In the genomic region with DNA sequence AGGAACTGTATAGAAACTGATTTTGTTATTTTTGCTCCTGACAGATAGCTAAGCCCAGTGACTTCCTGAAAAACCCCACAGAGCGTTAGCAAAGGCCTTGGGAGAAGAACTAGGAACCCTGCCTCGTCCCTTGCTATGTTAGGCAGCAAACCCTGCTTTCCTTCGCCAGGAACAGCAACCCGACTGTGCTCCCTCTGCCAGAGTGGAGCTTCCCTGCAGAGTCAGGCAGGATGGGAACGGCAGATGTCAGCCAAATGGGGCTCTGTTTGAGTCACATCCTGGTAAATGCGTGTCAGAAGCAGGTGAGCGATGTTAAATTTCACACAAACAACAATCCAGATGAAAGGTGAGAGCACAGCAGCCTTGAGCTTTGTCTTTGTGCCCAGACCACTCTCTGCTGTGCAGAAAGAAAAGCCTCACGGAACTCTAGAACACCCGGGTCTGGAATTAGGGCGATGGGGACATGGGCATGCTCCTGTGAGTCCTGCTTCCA, we compare ENCODE assay signal across 7 cellular contexts.
DNase-seq lines count a peak whose midpoint lies in the region; ATAC-seq and TF ChIP-seq lines count a peak whose summit lies in the region.

No MANE protein-coding gene starts in this region.

- no peaks in the 10 kb centered on the region for H3K4me1 ChIP-seq in GM23338 (ENCODE audit: insufficient read depth)

- peaks cover 5% of the 10 kb centered on the region; the same call in 2 of the 3 replicates for H3K4me1 Mint-ChIP-seq in GM23338

- no peak overlapping the region for H3K4me3 Mint-ChIP-seq in GM23338

- no peaks in the 10 kb centered on the region for H3F3A ChIP-seq in GM23338 (replicated peaks; ENCODE audit: low read depth)

- H4K20me1 ChIP-seq in GM23338 (replicated peaks; ENCODE audit: insufficient read depth), result no peaks in the 10 kb centered on the region

- peaks cover 3% of the 10 kb centered on the region; the same call in 1 of the 2 replicates for H3K9me2 ChIP-seq in GM23338 (ENCODE audit: insufficient read depth)

- TF ChIP-seq CTCF in GM23338 (conservative IDR thresholded peaks at IDR 0.05; ENCODE audit: low read depth in 2 of 2), result no peak
- no peak for TF ChIP-seq CTCF in coronary artery (IDR thresholded peaks at IDR 0.05)

- peaks cover 4% of the 10 kb centered on the region for H3K27me3 Mint-ChIP-seq in GM23338 (ENCODE audit: insufficient read depth, low read depth, poor library complexity)

- ATAC-seq in GM23338, result peak; percentile 60

- no peaks in the 10 kb centered on the region for H3K27me3 ChIP-seq in GM23338 (ENCODE audit: insufficient read depth)

- H3K79me2 ChIP-seq in GM23338 (replicated peaks; ENCODE audit: insufficient read depth), result no peaks in the 10 kb centered on the region

- H3K27ac ChIP-seq in GM23338 (ENCODE audit: low read depth) (no peak overlapping the region), coronary artery (peak overlapping the region; percentile 25 to 35)

- H3K27ac Mint-ChIP-seq in GM23338, result no peak overlapping the region

- H3K4me3 ChIP-seq in GM23338, result no peak overlapping the region
- no peak overlapping the region for H3K4me3 ChIP-seq in coronary artery

- peak overlapping the region; percentile 56 for H2AFZ ChIP-seq in GM23338

- H3K4me2 ChIP-seq in GM23338, result no peak overlapping the region

- DNase-seq in GM23338 (ENCODE audit: low spot score) (no peak), NCI-H226 (peak; percentile 44), coronary artery (ENCODE audit: low spot score) (peak; percentile 72), pons (ENCODE audit: low spot score) (peak; percentile 35), retina (no peak), middle frontal gyrus (ENCODE audit: extremely low spot score, low spot score) (no peak), HuH-7 (ENCODE audit: low spot score) (no peak)

- no peaks in the 10 kb centered on the region for H3K36me3 Mint-ChIP-seq in GM23338 (ENCODE audit: low read depth)

- H3K36me3 ChIP-seq in GM23338 (ENCODE audit: insufficient read depth), result no peaks in the 10 kb centered on the region; the same call in 1 of the 2 replicates

- no peaks in the 10 kb centered on the region for H3K9me3 Mint-ChIP-seq in GM23338

TF ChIP-seq in GM23338, 12 proteins besides CTCF, POLR2A, EP300 and RAD21:
- TF ChIP-seq EZH2phosphoT487 (IDR thresholded peaks at IDR 0.05; ENCODE audit: unreplicated experiment) (no peak), STAT1 (IDR thresholded peaks at IDR 0.05; ENCODE audit: unreplicated experiment) (no peak), CREB1 (CRISPR knock-in tag; IDR thresholded peaks at IDR 0.05; ENCODE audit: low read depth) (no peak), ZNF462 (CRISPR knock-in tag; IDR thresholded peaks at IDR 0.05) (no peak), ZNF331 (CRISPR knock-in tag; IDR thresholded peaks at IDR 0.05; ENCODE audit: low read depth) (no peak), POLR2AphosphoS5 (IDR thresholded peaks at IDR 0.05; ENCODE audit: low read depth) (no peak), JUNB (IDR thresholded peaks at IDR 0.05; ENCODE audit: unreplicated experiment) (no peak), ETS1 (IDR thresholded peaks at IDR 0.05) (no peak), EZH2 (IDR thresholded peaks at IDR 0.05; ENCODE audit: low read depth, unreplicated experiment) (no peak), NANOG (IDR thresholded peaks at IDR 0.05; ENCODE audit: borderline replicate concordance) (no peak), ZNF114 (CRISPR knock-in tag; IDR thresholded peaks at IDR 0.05) (no peak)
- TF ChIP-seq, protein P1, sequence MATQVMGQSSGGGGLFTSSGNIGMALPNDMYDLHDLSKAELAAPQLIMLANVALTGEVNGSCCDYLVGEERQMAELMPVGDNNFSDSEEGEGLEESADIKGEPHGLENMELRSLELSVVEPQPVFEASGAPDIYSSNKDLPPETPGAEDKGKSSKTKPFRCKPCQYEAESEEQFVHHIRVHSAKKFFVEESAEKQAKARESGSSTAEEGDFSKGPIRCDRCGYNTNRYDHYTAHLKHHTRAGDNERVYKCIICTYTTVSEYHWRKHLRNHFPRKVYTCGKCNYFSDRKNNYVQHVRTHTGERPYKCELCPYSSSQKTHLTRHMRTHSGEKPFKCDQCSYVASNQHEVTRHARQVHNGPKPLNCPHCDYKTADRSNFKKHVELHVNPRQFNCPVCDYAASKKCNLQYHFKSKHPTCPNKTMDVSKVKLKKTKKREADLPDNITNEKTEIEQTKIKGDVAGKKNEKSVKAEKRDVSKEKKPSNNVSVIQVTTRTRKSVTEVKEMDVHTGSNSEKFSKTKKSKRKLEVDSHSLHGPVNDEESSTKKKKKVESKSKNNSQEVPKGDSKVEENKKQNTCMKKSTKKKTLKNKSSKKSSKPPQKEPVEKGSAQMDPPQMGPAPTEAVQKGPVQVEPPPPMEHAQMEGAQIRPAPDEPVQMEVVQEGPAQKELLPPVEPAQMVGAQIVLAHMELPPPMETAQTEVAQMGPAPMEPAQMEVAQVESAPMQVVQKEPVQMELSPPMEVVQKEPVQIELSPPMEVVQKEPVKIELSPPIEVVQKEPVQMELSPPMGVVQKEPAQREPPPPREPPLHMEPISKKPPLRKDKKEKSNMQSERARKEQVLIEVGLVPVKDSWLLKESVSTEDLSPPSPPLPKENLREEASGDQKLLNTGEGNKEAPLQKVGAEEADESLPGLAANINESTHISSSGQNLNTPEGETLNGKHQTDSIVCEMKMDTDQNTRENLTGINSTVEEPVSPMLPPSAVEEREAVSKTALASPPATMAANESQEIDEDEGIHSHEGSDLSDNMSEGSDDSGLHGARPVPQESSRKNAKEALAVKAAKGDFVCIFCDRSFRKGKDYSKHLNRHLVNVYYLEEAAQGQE (IDR thresholded peaks at IDR 0.05; ENCODE audit: unreplicated experiment), result no peak

Comparison
In these comparisons a context has a peak if more than half of its experiments do, and no peak if none do; other contexts are left out.
1. DNase-seq: peak in NCI-H226 (single experiment), coronary artery (single experiment) and pons (single experiment); none in GM23338 (single experiment), retina (single experiment), middle frontal gyrus (single experiment) and HuH-7 (single experiment).